8 cellular contexts compared by ENCODE assay signal in genomic region chr19:54805665-54806515, GRCh38. TPM values are rescaled to one million over a fixed set of nuclear protein-coding genes. Genes with fewer than 3 reads are reported as not detected.
"Had no signal": no experiment of that assay in that cellular context is flagged by ENCODE, and none has a peak within 500 bp of the region (broad histone marks: within the 10 kb centered on the region; RNA-seq: fewer than 3 reads in every experiment).

No MANE protein-coding gene starts in this region.

- H3K27ac ChIP-seq: HL-60 had no signal

- ATAC-seq: GM23338 had no signal

- H3K27ac Mint-ChIP-seq: GM23338, H9 had no signal

- H3K4me1 Mint-ChIP-seq: GM23338, H9 had no signal

- H3K4me2 ChIP-seq: GM23338 had no signal

- H2AFZ ChIP-seq: GM23338 had no signal

- H3K4me3 Mint-ChIP-seq: GM23338, H9 had no signal

- DNase-seq: H9, HCEC 1CT, IMR-90 had no signal

- H3K4me3 ChIP-seq: GM23338 had no signal

- FAIRE-seq: H1, H54, HTR-8/SVneo had no signal

RNA-seq across cellular contexts. Expression of gene KIR2DL4, which starts 2.5 kb away (rescaled TPM):
- total RNA-seq: GM23338, H1, H9, IMR-90 had no signal
- polyA plus RNA-seq: GM23338, H1, IMR-90 had no signal

RNA-seq across cellular contexts. Expression of gene KIR3DL1, which starts 10.4 kb away (rescaled TPM):
- total RNA-seq: GM23338, H1, H9, IMR-90 had no signal
- polyA plus RNA-seq: GM23338, H1, IMR-90 had no signal

RNA-seq across cellular contexts. Expression of gene KIR2DS4, which starts 26.6 kb away (rescaled TPM):
- total RNA-seq: GM23338, H1, H9, IMR-90 had no signal
- polyA plus RNA-seq: GM23338, H1, IMR-90 had no signal

RNA-seq across cellular contexts. Expression of gene KIR2DL1, which starts 36.3 kb away (rescaled TPM):
- total RNA-seq: GM23338, H1, H9, IMR-90 had no signal
- polyA plus RNA-seq: GM23338, H1, IMR-90 had no signal

RNA-seq across cellular contexts. Expression of gene KIR3DL2, which starts 44.4 kb away (rescaled TPM):
- total RNA-seq: GM23338, H1, H9, IMR-90 had no signal
- polyA plus RNA-seq: GM23338, H1, IMR-90 had no signal
